In the genomic region with DNA sequence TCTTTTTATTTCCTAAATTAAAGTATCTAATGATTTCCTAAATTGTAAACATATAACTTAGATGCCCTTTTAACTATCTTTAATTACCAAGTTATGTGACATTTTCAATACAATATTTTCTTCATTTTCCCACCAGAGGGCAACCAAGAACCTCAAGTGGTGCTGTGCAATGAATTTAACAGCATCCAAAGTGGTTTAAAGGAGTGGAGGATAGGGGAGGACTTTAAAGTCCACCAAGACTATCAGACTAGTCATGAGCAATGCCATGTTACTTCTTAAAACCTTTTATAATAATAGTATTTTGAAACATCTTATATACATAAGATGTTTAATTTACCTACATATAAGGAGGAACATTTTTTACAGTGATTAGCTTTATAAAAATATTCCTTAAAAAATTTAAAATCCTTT, we compare ENCODE assay signal across 8 cellular contexts.
A peak's percentile ranks its signal among the peaks of the same experiment; 100 is the strongest.
DNase-seq lines count a peak whose midpoint lies in the region; ATAC-seq and TF ChIP-seq lines count a peak whose summit lies in the region.

No MANE protein-coding gene starts in this region.

- no peak overlapping the region for H3K27ac ChIP-seq in trophoblast cell (ENCODE audit: low read depth, low read length)

- no peak overlapping the region for H3K23ac ChIP-seq in trophoblast cell (ENCODE audit: low read length)

- TF ChIP-seq CTCF in LNCAP (IDR thresholded peaks at IDR 0.05) (peak; percentile 66), fibroblast of pulmonary artery (IDR thresholded peaks at IDR 0.05; ENCODE audit: low read length, missing control alignments) (peak; percentile 62)

- peak; percentile 61 for DNase-seq in NCI-H2029 treated with DMSO at 0.1 percent for 48 hours (lab: John Stamatoyannopoulos, UW)
- DNase-seq in NCI-H2029 (lab: John Stamatoyannopoulos, UW) = no peak
- peak; percentile 74 for DNase-seq in SK-MEL-5 (ENCODE audit: low read depth, low spot score)
- DNase-seq in fibroblast of pulmonary artery (ENCODE audit: low read depth) = peak; percentile 76
- peak; percentile 9 to 81 for DNase-seq in trophoblast cell
- DNase-seq in effector CD4-positive, alpha-beta T cell = no peak

- in situ Hi-C loops in SK-MEL-5 (cut with HindIII; ENCODE audit: low pct_unique_long_range_greater_than_20kb, low sequenced_read_pairs) = no loop called here

- H3K18ac ChIP-seq in trophoblast cell (ENCODE audit: low read length) = no peak overlapping the region

- no peak overlapping the region for H2AK5ac ChIP-seq in trophoblast cell (ENCODE audit: low read length)

- H3K4me3 ChIP-seq in fibroblast of pulmonary artery (replicated peaks; ENCODE audit: low read depth, low read length) (no peak overlapping the region), trophoblast cell (ENCODE audit: low read depth, low read length) (no peak overlapping the region)

- H2BK5ac ChIP-seq in trophoblast cell (ENCODE audit: low read depth, low read length, poor library complexity) = no peak overlapping the region

- no peak overlapping the region for H3K4me2 ChIP-seq in trophoblast cell (ENCODE audit: low read length)

- H3K79me1 ChIP-seq in trophoblast cell (ENCODE audit: low read length) = no peaks in the 10 kb centered on the region

- H3K4me1 ChIP-seq in trophoblast cell (ENCODE audit: control insufficient read depth in 1 of 2, insufficient read depth in 2 of 2, low read length in 2 of 2) = peaks cover 0 to 2% of the 10 kb centered on the region in 2 experiments

- H3K36me3 ChIP-seq in trophoblast cell (ENCODE audit: control insufficient read depth in 1 of 2, insufficient read depth in 2 of 2, low read length in 2 of 2) = no peaks in the 10 kb centered on the region

- no peak overlapping the region for H2AFZ ChIP-seq in trophoblast cell (ENCODE audit: insufficient read depth, low read length, poor library complexity)

- H3K4ac ChIP-seq in trophoblast cell (ENCODE audit: low read depth, low read length) = no peak overlapping the region

- no peaks in the 10 kb centered on the region for H3K9me3 ChIP-seq in trophoblast cell (ENCODE audit: insufficient read depth, low read depth, low read length)

- H3K9ac ChIP-seq in trophoblast cell (ENCODE audit: low read length) = no peak overlapping the region

- H2BK12ac ChIP-seq in trophoblast cell (ENCODE audit: low read length) = no peak overlapping the region

- no peak overlapping the region for H4K91ac ChIP-seq in trophoblast cell (ENCODE audit: low read depth, low read length)

- ATAC-seq in GM21825 (IDR thresholded peaks at IDR 0.05; ENCODE audit: unreplicated experiment) = no peak

- H4K8ac ChIP-seq in trophoblast cell (ENCODE audit: low read depth, low read length) = no peak overlapping the region

- H3K14ac ChIP-seq in trophoblast cell (ENCODE audit: low read length) = no peak overlapping the region

- no peaks in the 10 kb centered on the region for H3K27me3 ChIP-seq in trophoblast cell (ENCODE audit: insufficient read depth, low read length)

- H4K12ac ChIP-seq in trophoblast cell (ENCODE audit: low read depth, low read length) = no peak overlapping the region

- no peak overlapping the region for H2BK120ac ChIP-seq in trophoblast cell (ENCODE audit: insufficient read depth, low read length, poor library complexity)

- H3K79me2 ChIP-seq in trophoblast cell (ENCODE audit: control insufficient read depth, insufficient read depth, low read length, poor library complexity) = peaks cover 2% of the 10 kb centered on the region

Comparison
In these comparisons a context has a peak if more than half of its experiments do, and no peak if none do; other contexts are left out.
1. DNase-seq: peak in NCI-H2029 treated with DMSO at 0.1 percent for 48 hours (single experiment), SK-MEL-5 (single experiment), fibroblast of pulmonary artery (single experiment) and trophoblast cell (2 of 2); none in NCI-H2029 (single experiment) and effector CD4-positive, alpha-beta T cell (single experiment).